23 cellular contexts compared by ENCODE assay signal in the genomic region with DNA sequence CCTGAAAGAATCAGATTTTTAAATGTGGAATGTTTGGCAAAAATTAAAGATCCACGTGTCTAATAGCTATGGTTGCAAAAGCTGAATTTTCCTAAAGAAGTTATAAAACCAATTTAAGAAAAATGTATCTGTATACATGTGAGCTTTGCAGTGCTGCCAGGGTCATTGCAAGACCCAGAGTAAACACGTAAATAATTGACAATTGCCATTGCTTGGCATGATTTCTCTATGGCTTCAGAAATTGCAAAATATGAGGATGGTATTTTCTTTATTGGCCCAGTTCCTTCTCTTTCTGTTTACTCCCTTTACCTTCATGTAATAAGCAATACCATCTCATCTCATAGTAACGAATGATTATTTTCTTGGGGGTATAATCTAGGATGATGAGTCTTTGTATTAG.
"Had no signal": no experiment of that assay in that cellular context is flagged by ENCODE, and none has a peak within 500 bp of the region (broad histone marks: within the 10 kb centered on the region; RNA-seq: fewer than 3 reads in every experiment).

No MANE protein-coding gene starts in this region.

- DNase-seq: stimulated activated CD4-positive, alpha-beta T cell treated with anti-CD3 and anti-CD28 coated beads, Interleukin-2, amount 100 ng/mL, for 48 hours; stimulated activated CD4-positive, alpha-beta T cell treated with anti-CD3 and anti-CD28 coated beads, Interleukin-4, amount 100 ng/mL, for 1 hour; stimulated activated CD4-positive, alpha-beta T cell treated with anti-CD3 and anti-CD28 coated beads, Interleukin-4, amount 100 ng/mL, for 24 hours; stimulated activated CD4-positive, alpha-beta T cell treated with anti-CD3 and anti-CD28 coated beads, Interleukin-4, amount 100 ng/mL, for 4 hours; stimulated activated CD8-positive, alpha-beta memory T cell treated with anti-CD3 and anti-CD28 coated beads, Interleukin-4, amount 100 ng/mL, for 48 hours; stimulated activated naive B cell treated with anti-CD40 and anti-IgM and Interleukin-4, amounts not matched to agents 10 μg/mL and 1 μg/mL and 100 μg/mL, for 72 hours; stimulated activated naive CD4-positive, alpha-beta T cell; stimulated activated naive CD4-positive, alpha-beta T cell treated with Interleukin-2 at 50 U/mL for 16 hours; stimulated activated naive CD8-positive, alpha-beta T cell treated with anti-CD3 and anti-CD28 coated beads, Interleukin-15, amount 100 ng/mL, for 72 hours; stimulated activated naive CD8-positive, alpha-beta T cell treated with anti-CD3 and anti-CD28 coated beads, Interleukin-15, Interleukin-2, amounts not matched to agents 100 U/mL and 50 U/mL, for 24 hours; stomach; substantia nigra; testis; thyroid gland; tibial artery; transverse colon; trophoblast cell; upper lobe of left lung; upper lobe of right lung; uterus had no signal

- FAIRE-seq: urothelium cell line had no signal

- ATAC-seq: stimulated activated effector memory CD8-positive, alpha-beta T cell treated with anti-CD3 and anti-CD28 coated beads, Interleukin-12 subunit alpha, Interleukin-12 subunit beta, amount 100 ng/mL, for 72 hours; stimulated activated memory B cell treated with anti-CD40 and anti-IgM and Interleukin-4, amounts not matched to agents 10 μg/mL and 1 μg/mL and 100 μg/mL, for 72 hours; stimulated activated naive B cell treated with anti-CD40 and anti-IgM and Interleukin-4, amounts not matched to agents 10 μg/mL and 1 μg/mL and 100 μg/mL, for 72 hours; stimulated activated naive CD8-positive, alpha-beta T cell treated with anti-CD3 and anti-CD28 coated beads, Interleukin-15, amount 100 ng/mL, for 72 hours; stimulated activated naive CD8-positive, alpha-beta T cell treated with anti-CD3 and anti-CD28 coated beads, Interleukin-15, Interleukin-2, amounts not matched to agents 100 U/mL and 50 U/mL, for 24 hours; upper lobe of right lung had no signal
